In the genomic region with DNA sequence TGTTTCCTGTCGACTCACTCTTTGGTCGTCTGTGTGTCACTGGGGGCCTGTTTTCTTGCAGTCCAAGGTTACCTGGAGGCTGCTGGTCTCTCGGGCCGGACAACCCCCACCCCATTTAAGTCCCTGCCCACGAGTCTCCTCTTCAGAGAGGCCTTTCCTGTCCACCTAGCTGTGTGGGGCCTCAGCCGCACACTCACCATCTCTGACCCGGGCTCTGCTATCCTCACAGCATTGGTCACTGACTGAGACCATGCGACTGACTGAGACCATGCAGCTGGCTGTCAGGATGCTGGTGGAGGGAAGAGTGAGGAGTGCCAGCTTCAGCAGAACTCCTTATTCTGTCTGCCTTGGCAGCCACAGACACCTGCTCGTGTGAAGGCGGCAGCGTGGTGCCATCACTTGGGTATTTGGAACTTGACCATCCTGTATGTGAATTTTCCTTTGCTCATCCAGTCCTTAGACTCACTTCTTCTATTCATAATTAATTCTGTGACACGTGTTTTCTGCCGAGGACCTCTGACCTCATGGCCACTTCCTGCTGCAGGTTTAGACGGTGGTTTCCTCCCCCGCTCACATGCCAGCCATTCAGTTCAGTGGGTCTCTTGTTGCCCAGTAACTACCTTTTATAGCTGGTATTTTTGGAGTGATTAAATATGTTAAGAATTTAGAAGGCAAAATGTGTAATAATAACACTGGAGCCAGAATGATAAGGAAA, we compare ENCODE assay signal across 11 cellular contexts. TPM values are rescaled to one million over a fixed set of nuclear protein-coding genes. Genes with fewer than 3 reads are reported as not detected.
DNase-seq lines count a peak whose midpoint lies in the region; ATAC-seq, FAIRE-seq and TF ChIP-seq lines count a peak whose summit lies in the region.
"Had no signal": no experiment of that assay in that cellular context is flagged by ENCODE, and none has a peak within 500 bp of the region (broad histone marks: within the 10 kb centered on the region; RNA-seq: fewer than 3 reads in every experiment).

No MANE protein-coding gene starts in this region.

- peaks cover 22% of the 10 kb centered on the region for H3K36me3 Mint-ChIP-seq in activated T-cell treated with anti-CD3 and anti-CD28 coated beads, Interleukin-2, amount 50 U/mL, for 4 hours (ENCODE audit: insufficient read depth)

- peaks cover 23% of the 10 kb centered on the region for H3K4me1 Mint-ChIP-seq in activated T-cell treated with anti-CD3 and anti-CD28 coated beads, Interleukin-2, amount 50 U/mL, for 4 hours (ENCODE audit: low read depth)

- no peaks in the 10 kb centered on the region for H3K36me3 ChIP-seq in colonic mucosa
- H3K36me3 ChIP-seq: cardiac muscle cell had no signal

- H3K4me1 ChIP-seq in colonic mucosa, result no peaks in the 10 kb centered on the region

- ATAC-seq in activated T-cell treated with anti-CD3 and anti-CD28 coated beads, Interleukin-2, amount 50 U/mL, for 4 hours, result peak in 1 of 2 donors; percentile 50
- ATAC-seq in GM21390 (IDR thresholded peaks at IDR 0.05; ENCODE audit: unreplicated experiment), result no peak

- H3K9me3 Mint-ChIP-seq in activated T-cell treated with anti-CD3 and anti-CD28 coated beads, Interleukin-2, amount 50 U/mL, for 4 hours, result no peaks in the 10 kb centered on the region
- H3K9me3 Mint-ChIP-seq: IgD-negative memory B cell had no signal

- H3K9me3 ChIP-seq in colonic mucosa, result no peaks in the 10 kb centered on the region

- TF ChIP-seq CTCF in AG09309 (IDR thresholded peaks at IDR 0.05; ENCODE audit: control insufficient read depth, insufficient read depth, low read depth, low read length, missing control alignments) (no peak), colonic mucosa (IDR thresholded peaks at IDR 0.05) (no peak)

- DNase-seq in AG09309 (ENCODE audit: low read depth) (peak; percentile 71), HTR-8/SVneo (ENCODE audit: insufficient read length, low spot score) (peak; percentile 40), kidney glomerular epithelial cell (lab: John Stamatoyannopoulos, UW) (peak; percentile 95), DMS 273 treated with DMSO at 0.1 percent for 48 hours (lab: John Stamatoyannopoulos, UW) (no peak), colonic mucosa (no peak), C1 segment of cervical spinal cord (lab: John Stamatoyannopoulos, UW) (no peak)
- no peak for DNase-seq in activated T-cell treated with anti-CD3 and anti-CD28 coated beads, Interleukin-2, amount 50 U/mL, for 4 hours

- intact Hi-C loops in colonic mucosa (cut with DNase I), result no loop called here

- H3K27me3 Mint-ChIP-seq in activated T-cell treated with anti-CD3 and anti-CD28 coated beads, Interleukin-2, amount 50 U/mL, for 4 hours (ENCODE audit: low read depth), result no peaks in the 10 kb centered on the region
- H3K27me3 Mint-ChIP-seq: IgD-negative memory B cell had no signal

- peak overlapping the region; percentile 9 for H3K4me3 Mint-ChIP-seq in activated T-cell treated with anti-CD3 and anti-CD28 coated beads, Interleukin-2, amount 50 U/mL, for 4 hours

- no peak overlapping the region for H3K27ac ChIP-seq in colonic mucosa
- H3K27ac ChIP-seq: cardiac muscle cell had no signal

- H3K9ac ChIP-seq in colonic mucosa (ENCODE audit: low read depth in 2 of 2, low read length in 2 of 2), result no peak overlapping the region

- FAIRE-seq in HTR-8/SVneo (lab: Jason Lieb, UNC), result no peak

- no peaks in the 10 kb centered on the region for H3K27me3 ChIP-seq in colonic mucosa
- H3K27me3 ChIP-seq: cardiac muscle cell had no signal

- no peak overlapping the region for H3K4me3 ChIP-seq in AG09309 (ENCODE audit: control insufficient read depth, low read depth, low read length)
- H3K4me3 ChIP-seq in colonic mucosa, result no peak overlapping the region
- H3K4me3 ChIP-seq: cardiac muscle cell, skin epidermis had no signal

RNA-seq across cellular contexts. Expression of gene ASB1, which starts 47.5 kb away (rescaled TPM):
- total RNA-seq in activated T-cell treated with anti-CD3 and anti-CD28 coated beads, Interleukin-2, amount 50 U/mL, for 4 hours, result 10 to 100 TPM; 37.8 to 42.6 (median 41.5) TPM
- total RNA-seq in colonic mucosa, result 10 to 100 TPM; 19.3 to 22.4 TPM

RNA-seq across cellular contexts. Expression of gene TRAF3IP1, which starts 58.9 kb away (rescaled TPM):
- 10 to 100 TPM; 16.4 to 19.1 (median 17.8) TPM for total RNA-seq in activated T-cell treated with anti-CD3 and anti-CD28 coated beads, Interleukin-2, amount 50 U/mL, for 4 hours
- 10 to 100 TPM; 16.2 to 18.5 TPM for total RNA-seq in colonic mucosa

Comparison
In these comparisons a context has a peak if more than half of its experiments do, and no peak if none do; other contexts are left out.
1. DNase-seq: peak in AG09309 (single experiment), HTR-8/SVneo (single experiment) and kidney glomerular epithelial cell (single experiment); none in activated T-cell treated with anti-CD3 and anti-CD28 coated beads, Interleukin-2, amount 50 U/mL, for 4 hours (single experiment), DMS 273 treated with DMSO at 0.1 percent for 48 hours (single experiment), colonic mucosa (single experiment) and C1 segment of cervical spinal cord (0 of 14).